Comparison of ENCODE assay signal across 23 cellular contexts in genomic region chr2:79788952-79789612, GRCh38.
DNase-seq lines count a peak whose midpoint lies in the region; ATAC-seq and TF ChIP-seq lines count a peak whose summit lies in the region.
"Had no signal": no experiment of that assay in that cellular context is flagged by ENCODE, and none has a peak within 500 bp of the region (broad histone marks: within the 10 kb centered on the region; RNA-seq: fewer than 3 reads in every experiment).

No MANE protein-coding gene starts in this region.

- H3K4me1 ChIP-seq in mucosa of descending colon (ENCODE audit: low read depth) (peaks cover 4% of the 10 kb centered on the region), upper lobe of right lung (no peaks in the 10 kb centered on the region)
- H3K4me1 ChIP-seq: SJSA1 had no signal

- H3K9me3 ChIP-seq in mucosa of descending colon (no peaks in the 10 kb centered on the region), upper lobe of right lung (no peaks in the 10 kb centered on the region)
- H3K9me3 ChIP-seq: SJSA1 had no signal

- H3K36me3 ChIP-seq in mucosa of descending colon (ENCODE audit: low read depth) (no peaks in the 10 kb centered on the region), upper lobe of right lung (no peaks in the 10 kb centered on the region)
- H3K36me3 ChIP-seq: SJSA1 had no signal

- no peak overlapping the region for H3K27ac ChIP-seq in upper lobe of right lung
- H3K27ac ChIP-seq: SJSA1 had no signal

- POLR2A ChIA-PET in HEK293T (lab: Yijun Ruan, JAX): no interaction called here

- CTCF ChIA-PET in HEK293T (lab: Yijun Ruan, JAX): no interaction called here

- TF ChIP-seq CTCF in mucosa of descending colon (IDR thresholded peaks at IDR 0.05) (no peak), upper lobe of right lung (IDR thresholded peaks at IDR 0.05) (no peak)

- H3K27me3 ChIP-seq in upper lobe of right lung: no peaks in the 10 kb centered on the region
- H3K27me3 ChIP-seq: SJSA1 had no signal

- ATAC-seq in SK-N-SH treated with all-trans-retinoic acid at 6 μM for 48 hours (no peak), mucosa of descending colon (peak; percentile 89), upper lobe of right lung (no peak)
- ATAC-seq: HCT116 had no signal

- intact Hi-C loops in mucosa of descending colon (cut with DNase I, micrococcal nuclease): no loop called here
- intact Hi-C loops in upper lobe of right lung (cut with DNase I): no loop called here

- H3K4me3 ChIP-seq in mucosa of descending colon (no peak overlapping the region), upper lobe of right lung (no peak overlapping the region)
- H3K4me3 ChIP-seq: SJSA1 had no signal

- DNase-seq in DMS153 treated with DMSO at 0.1 percent for 48 hours (lab: John Stamatoyannopoulos, UW; ENCODE audit: unreplicated experiment) (peak; percentile 35), NCI-H446 treated with DMSO at 0.1 percent for 48 hours (lab: John Stamatoyannopoulos, UW) (peak; percentile 39), mucosa of descending colon (peak in 1 of 3 donors; percentile 8), amniotic stem cell (lab: John Stamatoyannopoulos, UW) (no peak), HEK293T (ENCODE audit: extremely low spot score) (no peak), upper lobe of right lung (no peak)
- DNase-seq: C1 segment of cervical spinal cord; CD4-positive, alpha-beta memory T cell; COR-L47; DMS79; EL; NCI-H1092 treated with DMSO at 0.1 percent for 48 hours; NCI-H1436; NCI-H187; NCI-H2171 treated with DMSO at 0.1 percent for 48 hours; NCI-H345; NCI-H524 treated with DMSO at 0.1 percent for 48 hours; Right ventricle myocardium superior; RPMI8226; T-helper 1 cell had no signal

TF ChIP-seq in SK-N-SH treated with all-trans-retinoic acid at 6 μM for 48 hours, 23 proteins besides CTCF, POLR2A, EP300 and RAD21 (continues in another document):
- TF ChIP-seq TOX (CRISPR knock-in tag; IDR thresholded peaks at IDR 0.05; ENCODE audit: borderline replicate concordance) (no peak), TCF4 (CRISPR knock-in tag; IDR thresholded peaks at IDR 0.05; ENCODE audit: borderline replicate concordance) (no peak), TSHZ2 (CRISPR knock-in tag; IDR thresholded peaks at IDR 0.05) (no peak), GLIS3 (CRISPR knock-in tag; IDR thresholded peaks at IDR 0.05) (no peak), ZNF70 (CRISPR knock-in tag; IDR thresholded peaks at IDR 0.05) (peak; percentile 95)
- TF ChIP-seq, protein P1, sequence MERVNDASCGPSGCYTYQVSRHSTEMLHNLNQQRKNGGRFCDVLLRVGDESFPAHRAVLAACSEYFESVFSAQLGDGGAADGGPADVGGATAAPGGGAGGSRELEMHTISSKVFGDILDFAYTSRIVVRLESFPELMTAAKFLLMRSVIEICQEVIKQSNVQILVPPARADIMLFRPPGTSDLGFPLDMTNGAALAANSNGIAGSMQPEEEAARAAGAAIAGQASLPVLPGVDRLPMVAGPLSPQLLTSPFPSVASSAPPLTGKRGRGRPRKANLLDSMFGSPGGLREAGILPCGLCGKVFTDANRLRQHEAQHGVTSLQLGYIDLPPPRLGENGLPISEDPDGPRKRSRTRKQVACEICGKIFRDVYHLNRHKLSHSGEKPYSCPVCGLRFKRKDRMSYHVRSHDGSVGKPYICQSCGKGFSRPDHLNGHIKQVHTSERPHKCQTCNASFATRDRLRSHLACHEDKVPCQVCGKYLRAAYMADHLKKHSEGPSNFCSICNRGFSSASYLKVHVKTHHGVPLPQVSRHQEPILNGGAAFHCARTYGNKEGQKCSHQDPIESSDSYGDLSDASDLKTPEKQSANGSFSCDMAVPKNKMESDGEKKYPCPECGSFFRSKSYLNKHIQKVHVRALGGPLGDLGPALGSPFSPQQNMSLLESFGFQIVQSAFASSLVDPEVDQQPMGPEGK (CRISPR knock-in tag; IDR thresholded peaks at IDR 0.05; ENCODE audit: borderline replicate concordance): no peak

TF ChIP-seq in HEK293T, 16 proteins besides CTCF, POLR2A, EP300 and RAD21:
- no peak for TF ChIP-seq L3MBTL2 (conservative IDR thresholded peaks at IDR 0.05)
- TF ChIP-seq LEF1 (IDR thresholded peaks at IDR 0.05; ENCODE audit: borderline replicate concordance): no peak
- no peak for TF ChIP-seq FOXK2 (IDR thresholded peaks at IDR 0.05)
- TF ChIP-seq NFRKB (IDR thresholded peaks at IDR 0.05): no peak
- TF ChIP-seq SUZ12 (IDR thresholded peaks at IDR 0.05): no peak
- TF ChIP-seq ARNT (IDR thresholded peaks at IDR 0.05): no peak
- no peak for TF ChIP-seq ELF4 (IDR thresholded peaks at IDR 0.05)

Comparison
In these comparisons a context has a peak if more than half of its experiments do, and no peak if none do; other contexts are left out.
1. DNase-seq: peak in DMS153 treated with DMSO at 0.1 percent for 48 hours (single experiment) and NCI-H446 treated with DMSO at 0.1 percent for 48 hours (single experiment); none in amniotic stem cell (single experiment), HEK293T (single experiment) and upper lobe of right lung (single experiment).